ENCODE assay signal across 1 cellular context in the genomic region with DNA sequence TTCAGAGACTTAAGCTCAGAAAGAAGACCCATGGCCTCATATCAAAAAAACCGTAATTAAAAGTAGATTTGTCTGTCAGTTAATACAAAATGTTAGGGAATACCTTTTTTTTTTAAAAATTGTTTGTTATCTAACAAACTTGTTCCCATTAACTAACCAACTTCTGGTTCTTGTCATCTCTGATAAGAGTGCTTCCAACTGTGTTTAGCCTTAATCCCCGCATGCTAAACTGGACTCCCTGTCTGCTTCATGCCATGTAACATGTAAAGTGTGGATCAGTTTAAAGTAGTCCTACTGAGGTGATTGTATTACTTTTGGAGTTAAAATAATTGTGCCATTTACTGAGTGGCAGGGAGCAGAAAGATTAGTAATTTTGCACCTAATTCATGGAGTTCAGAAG.
TF ChIP-seq lines count a peak whose summit lies in the region.

No MANE protein-coding gene starts in this region.

TF ChIP-seq in H1, 55 proteins besides CTCF, POLR2A, EP300 and RAD21:
- TF ChIP-seq CBX5 (IDR thresholded peaks at IDR 0.05; ENCODE audit: low read depth, low read length) = no peak
- TF ChIP-seq NRF1 (IDR thresholded peaks at IDR 0.05; ENCODE audit: low read depth, low read length) = no peak
- TF ChIP-seq, protein P1, sequence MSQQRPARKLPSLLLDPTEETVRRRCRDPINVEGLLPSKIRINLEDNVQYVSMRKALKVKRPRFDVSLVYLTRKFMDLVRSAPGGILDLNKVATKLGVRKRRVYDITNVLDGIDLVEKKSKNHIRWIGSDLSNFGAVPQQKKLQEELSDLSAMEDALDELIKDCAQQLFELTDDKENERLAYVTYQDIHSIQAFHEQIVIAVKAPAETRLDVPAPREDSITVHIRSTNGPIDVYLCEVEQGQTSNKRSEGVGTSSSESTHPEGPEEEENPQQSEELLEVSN (IDR thresholded peaks at IDR 0.05) = no peak
- no peak for TF ChIP-seq KDM5A (IDR thresholded peaks at IDR 0.05; ENCODE audit: low read length)
- TF ChIP-seq, protein P2, sequence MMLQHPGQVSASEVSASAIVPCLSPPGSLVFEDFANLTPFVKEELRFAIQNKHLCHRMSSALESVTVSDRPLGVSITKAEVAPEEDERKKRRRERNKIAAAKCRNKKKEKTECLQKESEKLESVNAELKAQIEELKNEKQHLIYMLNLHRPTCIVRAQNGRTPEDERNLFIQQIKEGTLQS (IDR thresholded peaks at IDR 0.05; ENCODE audit: insufficient read depth, low read depth, low read length) = no peak
- TF ChIP-seq, protein P3, sequence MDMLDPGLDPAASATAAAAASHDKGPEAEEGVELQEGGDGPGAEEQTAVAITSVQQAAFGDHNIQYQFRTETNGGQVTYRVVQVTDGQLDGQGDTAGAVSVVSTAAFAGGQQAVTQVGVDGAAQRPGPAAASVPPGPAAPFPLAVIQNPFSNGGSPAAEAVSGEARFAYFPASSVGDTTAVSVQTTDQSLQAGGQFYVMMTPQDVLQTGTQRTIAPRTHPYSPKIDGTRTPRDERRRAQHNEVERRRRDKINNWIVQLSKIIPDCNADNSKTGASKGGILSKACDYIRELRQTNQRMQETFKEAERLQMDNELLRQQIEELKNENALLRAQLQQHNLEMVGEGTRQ (IDR thresholded peaks at IDR 0.05; ENCODE audit: low read length) = no peak
